1 cellular context compared by ENCODE assay signal in the genomic region with DNA sequence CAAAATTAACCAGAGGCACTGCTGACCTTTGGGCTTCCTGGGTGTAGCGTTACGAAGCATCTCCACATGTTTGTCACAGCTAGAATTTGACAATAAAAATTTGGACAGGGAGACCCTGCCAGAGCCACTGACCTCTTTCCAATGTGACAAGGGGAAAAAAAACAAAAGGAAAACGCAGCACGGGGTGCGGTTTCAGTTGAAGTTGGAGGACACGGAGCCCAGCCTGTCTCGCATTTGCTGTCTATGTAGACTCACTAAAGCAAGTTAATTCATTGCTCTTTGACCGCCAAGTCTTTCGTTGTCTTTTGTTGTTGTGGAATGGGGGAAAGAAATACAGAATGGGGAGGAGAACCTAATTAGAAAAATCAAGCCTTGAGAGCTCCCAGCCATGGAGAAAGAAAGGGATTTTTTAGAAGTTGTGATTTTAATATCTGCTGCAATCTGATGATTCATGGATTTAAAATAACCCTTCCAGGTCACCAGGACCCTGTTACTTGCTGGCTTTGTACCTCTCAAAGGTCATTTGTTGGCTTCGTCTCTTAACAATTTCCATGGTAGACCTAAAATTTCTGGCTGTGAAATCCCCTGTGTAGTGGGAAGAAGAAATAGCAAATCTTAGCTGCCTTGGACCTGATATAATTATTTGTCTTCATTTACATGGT.
TF ChIP-seq lines count a peak whose summit lies in the region.

No MANE protein-coding gene starts in this region.

TF ChIP-seq in SK-N-SH, 30 proteins besides CTCF, POLR2A, EP300 and RAD21 (continued from another document):
- TF ChIP-seq, protein P1, sequence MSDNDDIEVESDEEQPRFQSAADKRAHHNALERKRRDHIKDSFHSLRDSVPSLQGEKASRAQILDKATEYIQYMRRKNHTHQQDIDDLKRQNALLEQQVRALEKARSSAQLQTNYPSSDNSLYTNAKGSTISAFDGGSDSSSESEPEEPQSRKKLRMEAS (IDR thresholded peaks at IDR 0.05; ENCODE audit: low read depth), result no peak
- TF ChIP-seq USF2 (IDR thresholded peaks at IDR 0.05; ENCODE audit: borderline replicate concordance, low read depth, low read length), result no peak
- TF ChIP-seq RXRA (IDR thresholded peaks at IDR 0.05; ENCODE audit: borderline replicate concordance, low read depth), result no peak
- TF ChIP-seq RCOR1 (IDR thresholded peaks at IDR 0.05; ENCODE audit: low read length), result no peak
- TF ChIP-seq PBX3 (IDR thresholded peaks at IDR 0.05), result no peak
- TF ChIP-seq GABPA (IDR thresholded peaks at IDR 0.05; ENCODE audit: low read depth), result no peak
- TF ChIP-seq, protein P2, sequence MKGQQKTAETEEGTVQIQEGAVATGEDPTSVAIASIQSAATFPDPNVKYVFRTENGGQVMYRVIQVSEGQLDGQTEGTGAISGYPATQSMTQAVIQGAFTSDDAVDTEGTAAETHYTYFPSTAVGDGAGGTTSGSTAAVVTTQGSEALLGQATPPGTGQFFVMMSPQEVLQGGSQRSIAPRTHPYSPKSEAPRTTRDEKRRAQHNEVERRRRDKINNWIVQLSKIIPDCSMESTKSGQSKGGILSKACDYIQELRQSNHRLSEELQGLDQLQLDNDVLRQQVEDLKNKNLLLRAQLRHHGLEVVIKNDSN (IDR thresholded peaks at IDR 0.05; ENCODE audit: borderline replicate concordance, low read depth), result no peak
- TF ChIP-seq TEAD4 (IDR thresholded peaks at IDR 0.05; ENCODE audit: borderline replicate concordance, insufficient read depth), result no peak
- no peak for TF ChIP-seq REST (IDR thresholded peaks at IDR 0.05; ENCODE audit: low read depth, low read length)
- TF ChIP-seq POLR2AphosphoS5 (IDR thresholded peaks at IDR 0.05; ENCODE audit: low read depth, low read length), result no peak
- no peak for TF ChIP-seq TAF1 (IDR thresholded peaks at IDR 0.05; ENCODE audit: borderline replicate concordance, low read depth, low read length)
